8 cellular contexts compared by ENCODE assay signal in the genomic region with DNA sequence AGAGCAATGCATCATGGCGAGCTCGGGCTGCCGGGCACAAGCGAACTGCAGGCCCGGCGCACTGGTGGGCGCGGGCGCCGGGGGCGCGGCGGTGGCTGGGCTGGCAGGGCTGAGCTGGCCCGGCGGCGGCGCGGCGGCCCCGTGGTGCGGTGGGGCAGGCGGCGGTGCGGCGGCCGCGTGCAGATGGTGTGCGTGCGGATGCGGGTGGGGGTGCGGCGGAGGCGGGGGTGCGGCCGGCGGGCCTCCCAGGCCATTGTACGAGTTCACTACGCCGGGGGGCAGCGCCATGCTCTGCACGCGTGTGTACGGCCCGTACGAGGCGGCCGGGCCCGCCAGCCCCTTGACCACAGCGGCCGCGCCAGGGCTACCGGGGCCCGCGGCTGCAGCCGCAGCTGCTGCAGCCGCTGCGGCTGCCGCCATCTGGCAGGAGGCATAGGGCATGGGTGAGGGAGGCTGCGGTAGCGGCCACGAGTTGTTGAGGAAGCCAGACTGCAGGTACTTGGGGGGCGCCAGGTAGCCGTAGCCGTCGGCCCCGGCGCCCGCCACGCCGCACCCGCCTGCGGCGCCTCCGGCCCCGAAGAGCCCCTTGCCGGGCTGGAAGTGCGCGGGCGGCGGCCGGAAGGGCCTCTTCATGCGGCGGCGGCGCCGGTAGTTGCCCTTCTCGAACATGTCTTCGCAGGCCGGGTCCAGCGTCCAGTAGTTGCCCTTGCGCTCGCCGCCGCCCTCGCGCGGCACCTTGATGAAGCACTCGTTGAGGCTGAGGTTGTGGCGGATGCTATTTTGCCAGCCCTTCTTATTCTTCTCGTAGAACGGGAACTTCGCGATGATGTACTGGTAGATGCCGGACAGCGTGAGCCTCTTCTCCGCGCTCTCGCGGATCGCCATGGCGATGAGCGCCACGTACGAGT. TPM values are rescaled to one million over a fixed set of nuclear protein-coding genes. Genes with fewer than 3 reads are reported as not detected.
DNase-seq lines count a peak whose midpoint lies in the region; ATAC-seq and TF ChIP-seq lines count a peak whose summit lies in the region.

No MANE protein-coding gene starts in this region.

- H3K27me3 Mint-ChIP-seq in nephron (ENCODE audit: low read depth) = peaks cover 95% of the 10 kb centered on the region

- H3K27ac Mint-ChIP-seq in nephron = no peak overlapping the region

- no peaks in the 10 kb centered on the region for H3K36me3 Mint-ChIP-seq in nephron (ENCODE audit: low read depth)

- H3K4me1 Mint-ChIP-seq in nephron = peaks cover 30% of the 10 kb centered on the region

- H3K9me3 Mint-ChIP-seq in nephron = no peaks in the 10 kb centered on the region

- H3K27ac ChIP-seq in epithelial cell of prostate = no peak overlapping the region

- TF ChIP-seq CTCF in nephron (IDR thresholded peaks at IDR 0.05; ENCODE audit: unreplicated experiment in 3 of 3) = no peak

- H3K4me3 Mint-ChIP-seq in nephron = peak overlapping the region in 2 of 3 experiments; percentile 75 to 81

- intact Hi-C loops in Right ventricle myocardium inferior (cut with DNase I) (loop anchor here (10.0 kb wide), 1 partner anchor 159 kb away; no protein-coding TSS in a partner anchor), cardiac septum (cut with DNase I) (no loop called here)

- no peak for ATAC-seq in Right ventricle myocardium inferior
- ATAC-seq in GM19035 (IDR thresholded peaks at IDR 0.05; ENCODE audit: unreplicated experiment) = no peak
- no peak for ATAC-seq in GM19467 (IDR thresholded peaks at IDR 0.05; ENCODE audit: unreplicated experiment)

- DNase-seq in Right ventricle myocardium inferior (ENCODE audit: missing footprints) (peak; percentile 75), cardiac septum (ENCODE audit: low spot score) (no peak), RPMI7951 (ENCODE audit: low read depth) (peak; percentile 42), epithelial cell of prostate (ENCODE audit: low read depth, low spot score) (peak; percentile 14), mucosa of gallbladder (ENCODE audit: low spot score) (no peak)

RNA-seq across cellular contexts. Expression of gene FOXL2, which starts 1.0 kb away (rescaled TPM):
- total RNA-seq in Right ventricle myocardium inferior (not detected), cardiac septum (0.11 TPM), mucosa of gallbladder (0.14 TPM)
- under 0.01 and 0.36 TPM in 2 replicates for total RNA-seq in RPMI7951 (2014; rRNA removed; shearing (Covaris generic))

RNA-seq across cellular contexts. Expression of gene FOXL2NB, which starts 1.1 kb away (rescaled TPM):
- total RNA-seq in Right ventricle myocardium inferior (not detected), cardiac septum (not detected), mucosa of gallbladder (0.09 TPM)
- total RNA-seq in RPMI7951 (2014; rRNA removed; shearing (Covaris generic)) = under 0.01 TPM in 1 of 2 replicates, not detected in the other

Comparison
In these comparisons a context has a peak if more than half of its experiments do, and no peak if none do; other contexts are left out.
1. DNase-seq: peak in Right ventricle myocardium inferior (single experiment), RPMI7951 (single experiment) and epithelial cell of prostate (single experiment); none in cardiac septum (single experiment) and mucosa of gallbladder (single experiment).